Comparison of ENCODE assay signal across 12 cellular contexts in genomic region chr11:69377953-69378302, GRCh38.
DNase-seq lines count a peak whose midpoint lies in the region; ATAC-seq and TF ChIP-seq lines count a peak whose summit lies in the region.
"Had no signal": no experiment of that assay in that cellular context is flagged by ENCODE, and none has a peak within 500 bp of the region (broad histone marks: within the 10 kb centered on the region; RNA-seq: fewer than 3 reads in every experiment).

No MANE protein-coding gene starts in this region.

- H3K9ac ChIP-seq in neuronal stem cell (ENCODE audit: low read depth, low read length, poor library complexity), result no peak overlapping the region

- peak overlapping the region; percentile 15 for H2BK15ac ChIP-seq in neuronal stem cell (ENCODE audit: low read length)

- peaks cover 19% of the 10 kb centered on the region for H3K4me1 ChIP-seq in BE2C
- H3K4me1 ChIP-seq in SJSA1 (replicated peaks), result peaks cover 80% of the 10 kb centered on the region
- H3K4me1 ChIP-seq in neuronal stem cell (ENCODE audit: control insufficient read depth in 2 of 2, insufficient read depth in 1 of 2, low read depth in 1 of 2, low read length in 2 of 2), result peaks cover 0 to 7% of the 10 kb centered on the region in 2 donors

- H2AFZ ChIP-seq in neuronal stem cell (ENCODE audit: low read length), result no peak overlapping the region

- WGBS in neuronal stem cell (ENCODE audit: extremely low coverage in 2 of 2, insufficient read length in 2 of 2, insufficient replicate concordance in 1 of 2), 2 donors, result no CpG with 5 or more reads among the region's 13 CpGs

- no peaks in the 10 kb centered on the region for H3K27me3 ChIP-seq in BE2C
- no peaks in the 10 kb centered on the region for H3K27me3 ChIP-seq in SJSA1 (replicated peaks)
- no peaks in the 10 kb centered on the region for H3K27me3 ChIP-seq in neuronal stem cell (ENCODE audit: control insufficient read depth in 3 of 3, insufficient read depth in 3 of 3, low read depth in 1 of 3, low read length in 3 of 3)

- H4K8ac ChIP-seq in neuronal stem cell (ENCODE audit: low read depth, low read length), result no peak overlapping the region

- H3K27ac ChIP-seq in SJSA1 (peak overlapping the region; percentile 55), neuronal stem cell (replicated peaks; ENCODE audit: low read length) (no peak overlapping the region)

- no peak overlapping the region for H3K14ac ChIP-seq in neuronal stem cell (ENCODE audit: low read length)

- H2BK120ac ChIP-seq in neuronal stem cell (ENCODE audit: low read depth, low read length), result no peak overlapping the region

- TF ChIP-seq CTCF in BE2C (IDR thresholded peaks at IDR 0.05; ENCODE audit: low read depth, low read length), result no peak

- H3K4me3 ChIP-seq in BE2C (ENCODE audit: low read depth, low read length) (no peak overlapping the region), SJSA1 (no peak overlapping the region), neuronal stem cell (ENCODE audit: low read length in 2 of 2) (no peak overlapping the region)

- H4K91ac ChIP-seq in neuronal stem cell (ENCODE audit: low read depth, low read length, poor library complexity), result no peak overlapping the region

- DNase-seq in activated T-cell treated with anti-CD3 and anti-CD28 coated beads, Interleukin-2, amount 50 U/mL, for 1 hour, result peak; percentile 2
- DNase-seq in activated T-cell treated with anti-CD3 and anti-CD28 coated beads, Interleukin-2, amount 50 U/mL, for 48 hours, result no peak
- peak; percentile 5 for DNase-seq in BE2C
- peak in 1 of 2 experiments; percentile 63 for DNase-seq in SJSA1 (ENCODE audit: low read depth in 1 of 2, low spot score in 2 of 2)
- DNase-seq in neuronal stem cell (ENCODE audit: low spot score), result no peak
- DNase-seq in NCI-H446 (lab: John Stamatoyannopoulos, UW), result no peak
- DNase-seq in cerebellum (ENCODE audit: low spot score), result no peak
- DNase-seq: DMS53, H9, NCI-H1436 treated with DMSO at 0.1 percent for 48 hours, SHP77 had no signal

- no peak for ATAC-seq in HG03039 (IDR thresholded peaks at IDR 0.05; ENCODE audit: unreplicated experiment)

- H3K9me3 ChIP-seq in BE2C, result no peaks in the 10 kb centered on the region
- H3K9me3 ChIP-seq in SJSA1 (replicated peaks), result no peaks in the 10 kb centered on the region; the same call in 1 of the 2 replicates
- H3K9me3 ChIP-seq in neuronal stem cell (replicated peaks in 1 of 2; ENCODE audit: control insufficient read depth in 2 of 2, insufficient read depth in 1 of 2, low read depth in 1 of 2, low read length in 2 of 2), result no peaks in the 10 kb centered on the region

- H2AK5ac ChIP-seq in neuronal stem cell (ENCODE audit: low read depth, low read length), result peak overlapping the region; percentile 9

- H2BK12ac ChIP-seq in neuronal stem cell (ENCODE audit: low read length), result peak overlapping the region; percentile 81

- H3K36me3 ChIP-seq in BE2C (no peaks in the 10 kb centered on the region), SJSA1 (no peaks in the 10 kb centered on the region), neuronal stem cell (replicated peaks in 1 of 2; ENCODE audit: control insufficient read depth in 2 of 2, insufficient read depth in 2 of 2, low read length in 2 of 2) (no peaks in the 10 kb centered on the region)

- H3K4ac ChIP-seq in neuronal stem cell (ENCODE audit: low read length), result no peak overlapping the region

- H3K23ac ChIP-seq in neuronal stem cell (ENCODE audit: low read depth, low read length, poor library complexity), result peak overlapping the region; percentile 1

- peak overlapping the region; percentile 79 for H3K18ac ChIP-seq in neuronal stem cell (ENCODE audit: low read length)

- no peak overlapping the region for H3K4me2 ChIP-seq in neuronal stem cell (ENCODE audit: insufficient read depth, low read length, poor library complexity, severe bottlenecking)

- H2BK5ac ChIP-seq in neuronal stem cell (ENCODE audit: low read length), result peak overlapping the region; percentile 0

- no peaks in the 10 kb centered on the region for H3K79me1 ChIP-seq in neuronal stem cell (ENCODE audit: low read depth, low read length)

Comparison
In these comparisons a context has a peak if more than half of its experiments do, and no peak if none do; other contexts are left out.
1. DNase-seq: peak in activated T-cell treated with anti-CD3 and anti-CD28 coated beads, Interleukin-2, amount 50 U/mL, for 1 hour (single experiment) and BE2C (single experiment); none in activated T-cell treated with anti-CD3 and anti-CD28 coated beads, Interleukin-2, amount 50 U/mL, for 48 hours (0 of 2), neuronal stem cell (single experiment), NCI-H446 (0 of 2) and cerebellum (single experiment).